ENCODE assay signal across 17 cellular contexts in genomic region chr14:96576359-96576758, GRCh38.
"Had no signal": no experiment of that assay in that cellular context is flagged by ENCODE, and none has a peak within 500 bp of the region (broad histone marks: within the 10 kb centered on the region; RNA-seq: fewer than 3 reads in every experiment).

No MANE protein-coding gene starts in this region.

- H3K9me3 ChIP-seq: left lung, neutrophil, sigmoid colon, spleen had no signal

- H3K4me3 ChIP-seq: left lung, sigmoid colon, spleen had no signal

- H3K4me3 Mint-ChIP-seq: activated T-helper 1 cell treated with anti-CD3 and anti-CD28 coated beads, Interleukin-12 subunit alpha, Interleukin-12 subunit beta, Interleukin-2, Interleukin-4 antibody, amounts not matched to agents 30 ng/mL and 10 ng/mL and 1 ng/mL, durations not matched to agents 14 hours and 24 hours and 36 hours; naive thymus-derived CD4-positive, alpha-beta T cell had no signal

- H3K27ac Mint-ChIP-seq: activated T-helper 1 cell treated with anti-CD3 and anti-CD28 coated beads, Interleukin-12 subunit alpha, Interleukin-12 subunit beta, Interleukin-2, Interleukin-4 antibody, amounts not matched to agents 30 ng/mL and 10 ng/mL and 1 ng/mL, durations not matched to agents 14 hours and 24 hours and 36 hours had no signal

- H3K9me3 Mint-ChIP-seq: activated T-helper 1 cell treated with anti-CD3 and anti-CD28 coated beads, Interleukin-12 subunit alpha, Interleukin-12 subunit beta, Interleukin-2, Interleukin-4 antibody, amounts not matched to agents 30 ng/mL and 10 ng/mL and 1 ng/mL, durations not matched to agents 14 hours and 24 hours and 36 hours; naive thymus-derived CD4-positive, alpha-beta T cell had no signal

- H3K27me3 ChIP-seq: brain microvascular endothelial cell, left lung, neutrophil, sigmoid colon, spleen had no signal

- DNase-seq: activated naive CD4-positive, alpha-beta T cell treated with Interleukin-2 at 50 U/mL for 16 hours; anterior cingulate cortex; brain microvascular endothelial cell; cortex of kidney; effector CD4-positive, alpha-beta T cell; foreskin fibroblast; hippocampal formation; kidney; left lung; mammary epithelial cell; sigmoid colon; spleen; trophoblast cell had no signal

- H3K36me3 ChIP-seq: brain microvascular endothelial cell had no signal

- H2AFZ ChIP-seq: parathyroid adenoma had no signal

- H3K9ac ChIP-seq: parathyroid adenoma had no signal

- ATAC-seq: left lung; naive thymus-derived CD4-positive, alpha-beta T cell had no signal

- H3K79me2 ChIP-seq: parathyroid adenoma had no signal

- H3K27me3 Mint-ChIP-seq: naive thymus-derived CD4-positive, alpha-beta T cell had no signal
